ENCODE assay signal across 9 cellular contexts in the genomic region with DNA sequence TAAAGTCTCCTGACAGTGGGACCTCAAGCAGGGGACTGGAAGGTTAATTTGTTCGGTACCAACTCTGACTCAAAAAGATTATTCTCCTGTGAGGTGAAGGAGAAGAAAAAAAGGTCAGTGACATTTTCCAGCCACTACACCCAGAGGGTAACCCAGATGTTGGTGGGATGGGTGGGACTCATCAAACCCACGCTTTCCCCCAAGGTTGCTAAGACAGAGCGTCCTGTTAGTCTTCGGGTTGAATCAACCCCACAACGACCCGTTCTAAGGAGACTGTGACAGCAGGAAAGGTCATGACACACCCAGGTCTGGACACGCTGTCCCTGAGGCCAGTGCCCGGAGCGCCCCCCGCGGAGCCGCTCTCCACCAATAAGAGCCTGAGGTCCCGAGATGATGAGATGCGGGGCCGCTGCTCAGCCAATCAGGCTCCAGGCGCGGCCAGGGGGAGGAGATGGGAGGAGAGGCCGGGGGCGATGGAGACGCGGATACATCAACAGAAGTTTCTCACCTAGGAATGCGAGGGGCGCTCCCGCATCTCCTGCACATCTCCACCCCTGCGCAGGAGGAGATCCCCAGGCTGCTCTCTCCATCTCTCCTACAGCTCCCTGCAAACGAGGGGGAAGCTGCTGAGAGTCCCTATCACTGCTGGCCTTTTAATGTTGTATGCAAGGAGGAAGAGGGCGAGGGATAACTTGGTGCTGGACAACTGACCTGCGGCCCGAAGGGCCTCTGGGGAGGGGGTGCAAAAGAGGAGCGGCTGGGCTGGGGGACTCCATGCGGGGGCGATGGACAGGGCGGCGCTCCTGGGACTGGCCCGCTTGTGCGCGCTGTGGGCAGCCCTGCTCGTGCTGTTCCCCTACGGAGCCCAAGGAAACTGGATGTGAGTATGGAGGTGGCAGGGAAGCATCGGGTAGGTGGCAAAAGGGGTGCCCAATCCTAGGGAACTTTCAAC. TPM values are rescaled to one million over a fixed set of nuclear protein-coding genes. Genes with fewer than 3 reads are reported as not detected.
DNase-seq lines count a peak whose midpoint lies in the region; ATAC-seq, FAIRE-seq and TF ChIP-seq lines count a peak whose summit lies in the region.
"Had no signal": no experiment of that assay in that cellular context is flagged by ENCODE, and none has a peak within 500 bp of the region (broad histone marks: within the 10 kb centered on the region; RNA-seq: fewer than 3 reads in every experiment).

A gene with protein sequence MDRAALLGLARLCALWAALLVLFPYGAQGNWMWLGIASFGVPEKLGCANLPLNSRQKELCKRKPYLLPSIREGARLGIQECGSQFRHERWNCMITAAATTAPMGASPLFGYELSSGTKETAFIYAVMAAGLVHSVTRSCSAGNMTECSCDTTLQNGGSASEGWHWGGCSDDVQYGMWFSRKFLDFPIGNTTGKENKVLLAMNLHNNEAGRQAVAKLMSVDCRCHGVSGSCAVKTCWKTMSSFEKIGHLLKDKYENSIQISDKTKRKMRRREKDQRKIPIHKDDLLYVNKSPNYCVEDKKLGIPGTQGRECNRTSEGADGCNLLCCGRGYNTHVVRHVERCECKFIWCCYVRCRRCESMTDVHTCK (plus strand): TSS at position 493 of the 952 bp plus-strand sequence. CDS start 293 bp downstream, at position 786.

- TF ChIP-seq CTCF in BE2C (IDR thresholded peaks at IDR 0.05; ENCODE audit: low read depth, low read length), result no peak
- no peak for TF ChIP-seq CTCF in HFF-Myc (IDR thresholded peaks at IDR 0.05; ENCODE audit: low read depth, low read length, missing control alignments)
- TF ChIP-seq CTCF in GM12878 (IDR thresholded peaks at IDR 0.05 in 2 of 3, conservative IDR thresholded peaks at IDR 0.05 in 1 of 3; ENCODE audit: control insufficient read depth in 2 of 3, extremely low read depth in 1 of 3, insufficient read depth in 1 of 3, low read depth in 3 of 3, low read length in 3 of 3), result no peak
- TF ChIP-seq CTCF in right lobe of liver (IDR thresholded peaks at IDR 0.05), result no peak
- TF ChIP-seq CTCF in tibial nerve (IDR thresholded peaks at IDR 0.05), result no peak

- H3K9ac ChIP-seq in GM12878 (ENCODE audit: control insufficient read depth, insufficient read depth, low read length), result no peak within 1 kb of the TSS

- H3K36me3 ChIP-seq in BE2C, result no peaks in the 10 kb centered on the region
- H3K36me3 ChIP-seq in GM12878 (ENCODE audit: control insufficient read depth in 2 of 2, insufficient read depth in 2 of 2, low read length in 1 of 2), result no peaks in the 10 kb centered on the region
- no peaks in the 10 kb centered on the region for H3K36me3 ChIP-seq in right lobe of liver
- H3K36me3 ChIP-seq in tibial nerve, result no peaks in the 10 kb centered on the region

- 31% methylated on average over 32 of the region's 40 CpGs for WGBS in GM12878 (ENCODE audit: insufficient coverage, insufficient replicate concordance, low lambda C conversion rate, missing lambda C conversion rate)
- 23% methylated on average over 16 of the region's 40 CpGs for WGBS in right lobe of liver (ENCODE audit: insufficient coverage, low coverage, low lambda C conversion rate, missing lambda C conversion rate)
- WGBS in tibial nerve, 2 donors, result 13 to 29% methylated on average over 39 of the region's 40 CpGs

- no peaks in the 10 kb centered on the region for H3K79me2 ChIP-seq in GM12878 (ENCODE audit: control insufficient read depth, insufficient read depth, low read length)

- in situ Hi-C loops in GM12878 (cut with MboI), result no loop called here

- intact Hi-C loops in GM12878 (cut with micrococcal nuclease; ENCODE audit: unreplicated experiment), result no loop called here
- intact Hi-C loops in right lobe of liver (cut with DNase I), result no loop called here

- TF ChIP-seq POLR2A in GM12878 (IDR thresholded peaks at IDR 0.05; ENCODE audit: low read depth, low read length), result no peak
- TF ChIP-seq POLR2A in right lobe of liver (IDR thresholded peaks at IDR 0.05), result no peak
- no peak for TF ChIP-seq POLR2A in tibial nerve (IDR thresholded peaks at IDR 0.05)

- ATAC-seq in GM12878, result peak; percentile 42
- peak; percentile 16 to 34 (median 26) for ATAC-seq in right lobe of liver

- peak within 1 kb of the TSS; percentile 92 for H3K4me2 ChIP-seq in GM12878 (ENCODE audit: control insufficient read depth, insufficient read depth)

- peak within 1 kb of the TSS; percentile 15; the same call in 1 of the 2 replicates for H2AFZ ChIP-seq in GM12878 (ENCODE audit: control insufficient read depth, low read depth, low read length)

- no peak for FAIRE-seq in GM12878 (lab: Jason Lieb, UNC)

- TF ChIP-seq EP300 in GM12878 (IDR thresholded peaks at IDR 0.05; ENCODE audit: borderline replicate concordance in 1 of 2, control insufficient read depth in 1 of 2, low read depth in 2 of 2, low read length in 2 of 2) (no peak), tibial nerve (IDR thresholded peaks at IDR 0.05) (no peak)

- SMC1A ChIA-PET in GM12878 (lab: Charles Lee; ENCODE audit: uncharacterized antibody, unreplicated experiment), result interaction anchor here (0.5 to 1.3 kb wide), 3 partner anchors 28 to 218 kb away, joined by 3 to 4 read pairs (median 3); no protein-coding TSS in a partner anchor

- H3K4me3 ChIP-seq in BE2C (ENCODE audit: low read depth, low read length) (no peak within 1 kb of the TSS), HFF-Myc (replicated peaks; ENCODE audit: low read depth, low read length) (peak within 1 kb of the TSS; percentile 49), GM12878 (peak within 1 kb of the TSS; percentile 73), right lobe of liver (peak within 1 kb of the TSS; percentile 33 to 43 (median 34)), tibial nerve (peak within 1 kb of the TSS; percentile 17 to 43 (median 31))

- H3K27me3 ChIP-seq in BE2C (peaks cover 66% of the 10 kb centered on the region), GM12878 (replicated peaks in 1 of 2; ENCODE audit: control insufficient read depth in 2 of 2, insufficient read depth in 2 of 2, low read length in 1 of 2) (peaks cover 16 to 19% of the 10 kb centered on the region in 2 experiments), right lobe of liver (peaks cover 13 to 40% of the 10 kb centered on the region in 2 donors), tibial nerve (peaks cover 0 to 56% of the 10 kb centered on the region in 2 donors)

- peak; percentile 46 for DNase-seq in BE2C
- DNase-seq in HFF-Myc (ENCODE audit: extremely low read depth, low read depth), result no peak
- DNase-seq in GM12878 (ENCODE audit: low read depth, low spot score), result no peak
- DNase-seq in right lobe of liver, result no peak
- DNase-seq in tibial nerve (ENCODE audit: low spot score in 2 of 2), result no peak
- DNase-seq in NCI-H2171 treated with DMSO at 0.1 percent for 48 hours (lab: John Stamatoyannopoulos, UW), result no peak
- DNase-seq in NOMO-1 treated with DMSO at 0.1 percent for 48 hours (lab: John Stamatoyannopoulos, UW; ENCODE audit: unreplicated experiment), result no peak
- no peak for DNase-seq in stimulated activated CD4-positive, alpha-beta T cell treated with anti-CD3 and anti-CD28 coated beads, Interleukin-12 subunit alpha, Interleukin-12 subunit beta, amount 100 ng/mL, for 4 hours

- H4K20me1 ChIP-seq in GM12878 (ENCODE audit: control insufficient read depth, insufficient read depth), result no peaks in the 10 kb centered on the region

- TF ChIP-seq RAD21 in GM12878 (IDR thresholded peaks at IDR 0.05; ENCODE audit: insufficient read depth, low read depth, low read length), result no peak

- RAD21 ChIA-PET in GM12878 (lab: Charles Lee; ENCODE audit: unreplicated experiment), result interaction anchor here (1.1 kb wide), 1 partner anchor 165 kb away, joined by 3 read pairs; no protein-coding TSS in a partner anchor

- CTCF ChIA-PET in GM12878 (lab: Yijun Ruan, JAX), result interaction anchor here (0.8 to 1.5 kb wide), 2 partner anchors 17 to 36 kb away, joined by 3 to 5 read pairs; no protein-coding TSS in a partner anchor

- H3K9me3 ChIP-seq in BE2C, result no peaks in the 10 kb centered on the region
- no peaks in the 10 kb centered on the region for H3K9me3 ChIP-seq in GM12878 (replicated peaks; ENCODE audit: control insufficient read depth, insufficient read depth, low read length)
- no peaks in the 10 kb centered on the region for H3K9me3 ChIP-seq in right lobe of liver
- H3K9me3 ChIP-seq in tibial nerve, result no peaks in the 10 kb centered on the region

- no TSS peak for BruUV-seq in GM12878 (replicated peaks; lab: Mats Ljungman, UMichigan)

- POLR2A ChIA-PET in GM12878 (lab: Charles Lee), result no interaction called here

- H3K27ac ChIP-seq in GM12878 (ENCODE audit: control insufficient read depth, insufficient read depth) (no peak within 1 kb of the TSS), right lobe of liver (no peak within 1 kb of the TSS), tibial nerve (no peak within 1 kb of the TSS)

- H3K4me1 ChIP-seq in BE2C (no peaks in the 10 kb centered on the region), GM12878 (ENCODE audit: control insufficient read depth, insufficient read depth, low read length) (peaks cover 5% of the 10 kb centered on the region), right lobe of liver (peaks cover 0 to 18% (median 5%) of the 10 kb centered on the region in 4 donors), tibial nerve (peaks cover 0 to 23% (median 16%) of the 10 kb centered on the region in 4 donors)

TF ChIP-seq in GM12878, 131 proteins besides CTCF, POLR2A, EP300 and RAD21 (continues in another document):
- TF ChIP-seq TCF7 (IDR thresholded peaks at IDR 0.05; ENCODE audit: borderline replicate concordance) (no peak), SRF (IDR thresholded peaks at IDR 0.05; ENCODE audit: low read depth in 2 of 2, low read length in 2 of 2) (no peak), ZZZ3 (IDR thresholded peaks at IDR 0.05; ENCODE audit: control insufficient read depth, insufficient read length, low read depth) (no peak)

RNA-seq across cellular contexts. Expression of the gene that starts here (rescaled TPM):
- not detected for polyA plus RNA-seq in BE2C (2012; ENCODE audit: insufficient read depth, insufficient read length, low read depth)
- total RNA-seq in GM12878 (2013; cell fraction: nucleolus; rRNA removed), result not detected in 2 replicates
- total RNA-seq in GM12878 (2014; rRNA removed), result 0.11 TPM in 1 of 2 replicates, not detected in the other
- not detected in 2 replicates for total RNA-seq in GM12878 (2014; rRNA removed; fragmentation: Illumina TruSeq; extraction: Trizol)
- 0.16 TPM in 1 of 2 replicates, not detected in the other for total RNA-seq in GM12878 (2021)
- polyA plus RNA-seq in GM12878 (2011; ENCODE audit: low read depth), result 0.13 TPM
- polyA plus RNA-seq in GM12878 (2011; rRNA removed), result 0.05 TPM in 1 of 2 replicates, not detected in the other
- polyA plus RNA-seq in GM12878 (2011; cell fraction: cytosol; rRNA removed), result 0.01 TPM in 1 of 2 replicates, not detected in the other
- polyA plus RNA-seq in GM12878 (2011; cell fraction: nucleus; rRNA removed), result not detected in 2 replicates
- not detected in 2 replicates for polyA plus RNA-seq in GM12878 (2012)
- 0.10 TPM in 1 of 2 replicates, not detected in the other for polyA plus RNA-seq in GM12878 (2014; fragmentation: Illumina TruSeq; extraction: Trizol)
- polyA plus RNA-seq in GM12878 (2014; fragmentation: Nextera tagmentation; extraction: Ambion mirVana), result under 1 TPM in 1 of 2 experiments, not detected in 1; 0.05 TPM
- 0.06 TPM in 1 of 2 replicates, not detected in the other for polyA plus RNA-seq in GM12878 (2014; rRNA removed)
- polyA plus RNA-seq in GM12878 (2016; fragmentation: Nextera tagmentation; extraction: Ambion mirVana), result under 1 TPM in 1 of 2 experiments, not detected in 1; 0.07 TPM
- not detected in 2 replicates for polyA minus RNA-seq in GM12878 (2011; rRNA and poly(A)+ RNA removed)
- polyA minus RNA-seq in GM12878 (2011; cell fraction: cytosol; rRNA and poly(A)+ RNA removed), result not detected in 2 replicates
- not detected in 2 replicates for polyA minus RNA-seq in GM12878 (2011; cell fraction: nucleus; rRNA and poly(A)+ RNA removed)
- total RNA-seq in right lobe of liver, result not detected
- under 1 TPM in 2 of 4 donors, not detected in 2; 0.20 to 0.21 TPM for total RNA-seq in tibial nerve
- polyA plus RNA-seq: urinary bladder had no signal

Comparison
In these comparisons a context has a peak if more than half of its experiments do, and no peak if none do; other contexts are left out.
1. Peak in ATAC-seq, H3K4me3 ChIP-seq and H3K4me2 ChIP-seq in GM12878; RNA of the gene not detected or under 1 TPM.
2. Peak in ATAC-seq and H3K4me3 ChIP-seq in right lobe of liver; RNA of the gene not detected or under 1 TPM.